Comparison of ENCODE assay signal across 1 cellular context in the genomic region with DNA sequence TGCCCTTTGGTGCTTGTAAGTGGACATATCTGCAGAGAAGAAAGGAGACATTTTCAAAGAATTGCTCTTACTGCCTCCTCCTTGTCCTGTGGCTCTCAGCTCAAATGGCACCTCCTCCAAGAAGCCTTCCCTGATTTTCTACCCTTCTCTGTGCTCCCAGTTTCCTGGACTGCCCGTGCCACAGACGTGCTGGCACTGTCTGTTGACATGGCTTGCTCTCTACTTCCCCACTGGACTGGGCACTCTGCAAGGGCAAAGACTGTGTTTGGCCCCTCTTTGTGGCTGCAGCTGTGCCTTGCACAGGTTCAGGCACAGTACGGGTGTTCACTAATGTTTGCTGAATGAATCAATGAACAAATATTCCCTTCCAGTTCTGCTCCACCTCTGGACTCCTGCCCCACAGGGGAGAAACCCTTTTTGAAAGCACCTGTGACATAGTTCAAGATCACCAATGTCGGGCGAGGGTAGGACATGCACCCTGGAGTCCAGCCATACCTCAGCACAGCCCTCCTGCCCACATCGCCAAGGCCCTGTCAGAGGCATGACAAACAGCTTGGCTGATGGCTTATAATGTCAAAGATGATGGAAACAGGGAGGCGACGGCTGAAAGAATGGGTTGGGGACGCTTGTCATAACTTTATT.
TF ChIP-seq lines count a peak whose summit lies in the region.

No MANE protein-coding gene starts in this region.

TF ChIP-seq in HepG2, 621 proteins besides CTCF, POLR2A, EP300 and RAD21 (continued from another document and continues in another):
- TF ChIP-seq, protein P1, sequence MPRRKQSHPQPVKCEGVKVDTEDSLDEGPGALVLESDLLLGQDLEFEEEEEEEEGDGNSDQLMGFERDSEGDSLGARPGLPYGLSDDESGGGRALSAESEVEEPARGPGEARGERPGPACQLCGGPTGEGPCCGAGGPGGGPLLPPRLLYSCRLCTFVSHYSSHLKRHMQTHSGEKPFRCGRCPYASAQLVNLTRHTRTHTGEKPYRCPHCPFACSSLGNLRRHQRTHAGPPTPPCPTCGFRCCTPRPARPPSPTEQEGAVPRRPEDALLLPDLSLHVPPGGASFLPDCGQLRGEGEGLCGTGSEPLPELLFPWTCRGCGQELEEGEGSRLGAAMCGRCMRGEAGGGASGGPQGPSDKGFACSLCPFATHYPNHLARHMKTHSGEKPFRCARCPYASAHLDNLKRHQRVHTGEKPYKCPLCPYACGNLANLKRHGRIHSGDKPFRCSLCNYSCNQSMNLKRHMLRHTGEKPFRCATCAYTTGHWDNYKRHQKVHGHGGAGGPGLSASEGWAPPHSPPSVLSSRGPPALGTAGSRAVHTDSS (CRISPR knock-in tag; conservative IDR thresholded peaks at IDR 0.05), result no peak
- TF ChIP-seq HHEX (CRISPR knock-in tag; IDR thresholded peaks at IDR 0.05) (no peak), ZNF335 (CRISPR knock-in tag; IDR thresholded peaks at IDR 0.05) (no peak), ZNF224 (CRISPR knock-in tag; IDR thresholded peaks at IDR 0.05) (peak; percentile 66; the same call in 1 of the 2 replicates), ZNF766 (CRISPR knock-in tag; IDR thresholded peaks at IDR 0.05; ENCODE audit: borderline replicate concordance) (no peak), REXO4 (CRISPR knock-in tag; IDR thresholded peaks at IDR 0.05; ENCODE audit: borderline replicate concordance) (no peak), TP53 (CRISPR knock-in tag; conservative IDR thresholded peaks at IDR 0.05) (no peak), ELF3 (CRISPR knock-in tag; IDR thresholded peaks at IDR 0.05) (no peak), GABPB1 (CRISPR knock-in tag; IDR thresholded peaks at IDR 0.05) (no peak), ESRRA (CRISPR knock-in tag; IDR thresholded peaks at IDR 0.05; ENCODE audit: low read depth) (peak; percentile 85; the same call in 1 of the 2 replicates), SNRNP70 (IDR thresholded peaks at IDR 0.05; ENCODE audit: low read depth, low read length) (no peak), SMAD3 (CRISPR knock-in tag; IDR thresholded peaks at IDR 0.05) (no peak), EED (CRISPR knock-in tag; IDR thresholded peaks at IDR 0.05) (no peak), SIN3A (IDR thresholded peaks at IDR 0.05; ENCODE audit: borderline replicate concordance, low read depth, low read length) (no peak), ZNF569 (CRISPR knock-in tag; IDR thresholded peaks at IDR 0.05; ENCODE audit: borderline replicate concordance) (0 out of 2 replicates have a peak, but pooled peaks have one; percentile 12), KDM4B (CRISPR knock-in tag; IDR thresholded peaks at IDR 0.05) (no peak), GTF3A (CRISPR knock-in tag; conservative IDR thresholded peaks at IDR 0.05) (no peak), ZNF792 (CRISPR knock-in tag; IDR thresholded peaks at IDR 0.05) (no peak), ASH2L (IDR thresholded peaks at IDR 0.05; ENCODE audit: insufficient read length, low read depth, low read length) (peak; percentile 28), ATF1 (CRISPR knock-in tag; IDR thresholded peaks at IDR 0.05) (0 out of 2 replicates have a peak, but pooled peaks have one; percentile 14), ZBTB21 (CRISPR knock-in tag; IDR thresholded peaks at IDR 0.05) (no peak), ZNF572 (CRISPR knock-in tag; IDR thresholded peaks at IDR 0.05) (no peak), ZKSCAN1 (IDR thresholded peaks at IDR 0.05; ENCODE audit: low read length) (no peak), ZNF282 (IDR thresholded peaks at IDR 0.05; ENCODE audit: partially characterized antibody) (no peak), HNRNPLL (IDR thresholded peaks at IDR 0.05; ENCODE audit: low read depth, low read length, poor library complexity, severe bottlenecking) (no peak), MEIS1 (CRISPR knock-in tag; IDR thresholded peaks at IDR 0.05; ENCODE audit: borderline replicate concordance) (no peak; the same call in none of the 2 replicates), AGO2 (optimal IDR thresholded peaks at IDR 0.05; ENCODE audit: low read depth, low read length) (no peak), KLF13 (CRISPR knock-in tag; IDR thresholded peaks at IDR 0.05) (no peak), ZNF768 (CRISPR knock-in tag; IDR thresholded peaks at IDR 0.05) (peak; percentile 9; the same call in 1 of the 2 replicates), TCF7L2 (IDR thresholded peaks at IDR 0.05; ENCODE audit: low read depth, low read length) (no peak), ZNF749 (CRISPR knock-in tag; IDR thresholded peaks at IDR 0.05; ENCODE audit: borderline replicate concordance) (no peak), GABPA (IDR thresholded peaks at IDR 0.05; ENCODE audit: low read depth, low read length) (no peak), GABPA (CRISPR knock-in tag; IDR thresholded peaks at IDR 0.05; ENCODE audit: low read depth) (no peak), HIVEP1 (CRISPR knock-in tag; IDR thresholded peaks at IDR 0.05) (peak; percentile 33), KLF12 (CRISPR knock-in tag; IDR thresholded peaks at IDR 0.05; ENCODE audit: borderline replicate concordance) (no peak), SALL2 (CRISPR knock-in tag; IDR thresholded peaks at IDR 0.05) (no peak), ZNF207 (IDR thresholded peaks at IDR 0.05; ENCODE audit: borderline replicate concordance) (no peak), NR2F1 (CRISPR knock-in tag; IDR thresholded peaks at IDR 0.05) (no peak), ZNF780A (CRISPR knock-in tag; IDR thresholded peaks at IDR 0.05) (no peak), ZNF136 (CRISPR knock-in tag; IDR thresholded peaks at IDR 0.05; ENCODE audit: low read depth) (no peak)
- TF ChIP-seq, protein P2, sequence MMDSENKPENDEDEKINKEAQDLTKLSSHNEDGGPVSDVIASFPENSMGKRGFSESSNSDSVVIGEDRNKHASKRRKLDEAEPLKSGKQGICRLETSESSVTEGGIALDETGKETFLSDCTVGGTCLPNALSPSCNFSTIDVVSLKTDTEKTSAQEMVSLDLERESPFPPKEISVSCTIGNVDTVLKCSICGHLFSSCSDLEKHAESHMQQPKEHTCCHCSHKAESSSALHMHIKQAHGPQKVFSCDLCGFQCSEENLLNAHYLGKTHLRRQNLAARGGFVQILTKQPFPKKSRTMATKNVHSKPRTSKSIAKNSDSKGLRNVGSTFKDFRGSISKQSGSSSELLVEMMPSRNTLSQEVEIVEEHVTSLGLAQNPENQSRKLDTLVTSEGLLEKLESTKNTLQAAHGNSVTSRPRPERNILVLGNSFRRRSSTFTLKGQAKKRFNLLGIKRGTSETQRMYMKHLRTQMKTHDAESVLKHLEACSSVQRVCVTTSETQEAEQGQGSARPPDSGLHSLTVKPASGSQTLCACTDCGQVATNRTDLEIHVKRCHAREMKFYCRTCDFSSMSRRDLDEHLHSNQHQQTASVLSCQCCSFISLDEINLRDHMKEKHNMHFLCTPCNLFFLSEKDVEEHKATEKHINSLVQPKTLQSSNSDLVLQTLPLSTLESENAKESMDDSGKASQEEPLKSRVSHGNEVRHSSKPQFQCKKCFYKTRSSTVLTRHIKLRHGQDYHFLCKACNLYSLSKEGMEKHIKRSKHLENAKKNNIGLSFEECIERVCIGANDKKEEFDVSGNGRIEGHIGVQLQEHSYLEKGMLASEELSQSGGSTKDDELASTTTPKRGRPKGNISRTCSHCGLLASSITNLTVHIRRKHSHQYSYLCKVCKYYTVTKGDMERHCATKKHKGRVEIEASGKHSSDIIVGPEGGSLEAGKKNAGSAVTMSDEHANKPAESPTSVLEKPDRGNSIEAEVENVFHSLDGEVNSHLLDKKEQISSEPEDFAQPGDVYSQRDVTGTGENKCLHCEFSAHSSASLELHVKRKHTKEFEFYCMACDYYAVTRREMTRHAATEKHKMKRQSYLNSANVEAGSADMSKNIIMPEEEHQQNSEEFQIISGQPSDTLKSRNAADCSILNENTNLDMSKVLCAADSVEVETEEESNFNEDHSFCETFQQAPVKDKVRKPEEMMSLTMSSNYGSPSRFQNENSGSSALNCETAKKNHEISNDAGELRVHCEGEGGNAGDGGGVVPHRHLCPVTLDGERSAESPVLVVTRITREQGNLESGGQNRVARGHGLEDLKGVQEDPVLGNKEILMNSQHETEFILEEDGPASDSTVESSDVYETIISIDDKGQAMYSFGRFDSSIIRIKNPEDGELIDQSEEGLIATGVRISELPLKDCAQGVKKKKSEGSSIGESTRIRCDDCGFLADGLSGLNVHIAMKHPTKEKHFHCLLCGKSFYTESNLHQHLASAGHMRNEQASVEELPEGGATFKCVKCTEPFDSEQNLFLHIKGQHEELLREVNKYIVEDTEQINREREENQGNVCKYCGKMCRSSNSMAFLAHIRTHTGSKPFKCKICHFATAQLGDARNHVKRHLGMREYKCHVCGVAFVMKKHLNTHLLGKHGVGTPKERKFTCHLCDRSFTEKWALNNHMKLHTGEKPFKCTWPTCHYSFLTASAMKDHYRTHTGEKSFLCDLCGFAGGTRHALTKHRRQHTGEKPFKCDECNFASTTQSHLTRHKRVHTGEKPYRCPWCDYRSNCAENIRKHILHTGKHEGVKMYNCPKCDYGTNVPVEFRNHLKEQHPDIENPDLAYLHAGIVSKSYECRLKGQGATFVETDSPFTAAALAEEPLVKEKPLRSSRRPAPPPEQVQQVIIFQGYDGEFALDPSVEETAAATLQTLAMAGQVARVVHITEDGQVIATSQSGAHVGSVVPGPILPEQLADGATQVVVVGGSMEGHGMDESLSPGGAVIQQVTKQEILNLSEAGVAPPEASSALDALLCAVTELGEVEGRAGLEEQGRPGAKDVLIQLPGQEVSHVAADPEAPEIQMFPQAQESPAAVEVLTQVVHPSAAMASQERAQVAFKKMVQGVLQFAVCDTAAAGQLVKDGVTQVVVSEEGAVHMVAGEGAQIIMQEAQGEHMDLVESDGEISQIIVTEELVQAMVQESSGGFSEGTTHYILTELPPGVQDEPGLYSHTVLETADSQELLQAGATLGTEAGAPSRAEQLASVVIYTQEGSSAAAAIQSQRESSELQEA (CRISPR knock-in tag; IDR thresholded peaks at IDR 0.05; ENCODE audit: not compliant biosample characterization), result peak; percentile 69
- TF ChIP-seq, protein P3, sequence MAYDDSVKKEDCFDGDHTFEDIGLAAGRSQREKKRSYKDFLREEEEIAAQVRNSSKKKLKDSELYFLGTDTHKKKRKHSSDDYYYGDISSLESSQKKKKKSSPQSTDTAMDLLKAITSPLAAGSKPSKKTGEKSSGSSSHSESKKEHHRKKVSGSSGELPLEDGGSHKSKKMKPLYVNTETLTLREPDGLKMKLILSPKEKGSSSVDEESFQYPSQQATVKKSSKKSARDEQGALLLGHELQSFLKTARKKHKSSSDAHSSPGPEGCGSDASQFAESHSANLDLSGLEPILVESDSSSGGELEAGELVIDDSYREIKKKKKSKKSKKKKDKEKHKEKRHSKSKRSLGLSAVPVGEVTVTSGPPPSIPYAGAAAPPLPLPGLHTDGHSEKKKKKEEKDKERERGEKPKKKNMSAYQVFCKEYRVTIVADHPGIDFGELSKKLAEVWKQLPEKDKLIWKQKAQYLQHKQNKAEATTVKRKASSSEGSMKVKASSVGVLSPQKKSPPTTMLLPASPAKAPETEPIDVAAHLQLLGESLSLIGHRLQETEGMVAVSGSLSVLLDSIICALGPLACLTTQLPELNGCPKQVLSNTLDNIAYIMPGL (CRISPR knock-in tag; IDR thresholded peaks at IDR 0.05; ENCODE audit: borderline replicate concordance in 1 of 2, low read depth in 1 of 2), result no peak
- TF ChIP-seq, protein P4, sequence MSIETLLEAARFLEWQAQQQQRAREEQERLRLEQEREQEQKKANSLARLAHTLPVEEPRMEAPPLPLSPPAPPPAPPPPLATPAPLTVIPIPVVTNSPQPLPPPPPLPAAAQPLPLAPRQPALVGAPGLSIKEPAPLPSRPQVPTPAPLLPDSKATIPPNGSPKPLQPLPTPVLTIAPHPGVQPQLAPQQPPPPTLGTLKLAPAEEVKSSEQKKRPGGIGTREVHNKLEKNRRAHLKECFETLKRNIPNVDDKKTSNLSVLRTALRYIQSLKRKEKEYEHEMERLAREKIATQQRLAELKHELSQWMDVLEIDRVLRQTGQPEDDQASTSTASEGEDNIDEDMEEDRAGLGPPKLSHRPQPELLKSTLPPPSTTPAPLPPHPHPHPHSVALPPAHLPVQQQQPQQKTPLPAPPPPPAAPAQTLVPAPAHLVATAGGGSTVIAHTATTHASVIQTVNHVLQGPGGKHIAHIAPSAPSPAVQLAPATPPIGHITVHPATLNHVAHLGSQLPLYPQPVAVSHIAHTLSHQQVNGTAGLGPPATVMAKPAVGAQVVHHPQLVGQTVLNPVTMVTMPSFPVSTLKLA (IDR thresholded peaks at IDR 0.05), result no peak
- TF ChIP-seq, protein P5, sequence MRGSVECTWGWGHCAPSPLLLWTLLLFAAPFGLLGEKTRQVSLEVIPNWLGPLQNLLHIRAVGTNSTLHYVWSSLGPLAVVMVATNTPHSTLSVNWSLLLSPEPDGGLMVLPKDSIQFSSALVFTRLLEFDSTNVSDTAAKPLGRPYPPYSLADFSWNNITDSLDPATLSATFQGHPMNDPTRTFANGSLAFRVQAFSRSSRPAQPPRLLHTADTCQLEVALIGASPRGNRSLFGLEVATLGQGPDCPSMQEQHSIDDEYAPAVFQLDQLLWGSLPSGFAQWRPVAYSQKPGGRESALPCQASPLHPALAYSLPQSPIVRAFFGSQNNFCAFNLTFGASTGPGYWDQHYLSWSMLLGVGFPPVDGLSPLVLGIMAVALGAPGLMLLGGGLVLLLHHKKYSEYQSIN (CRISPR knock-in tag; IDR thresholded peaks at IDR 0.05; ENCODE audit: borderline replicate concordance), result no peak
- TF ChIP-seq, protein P6, sequence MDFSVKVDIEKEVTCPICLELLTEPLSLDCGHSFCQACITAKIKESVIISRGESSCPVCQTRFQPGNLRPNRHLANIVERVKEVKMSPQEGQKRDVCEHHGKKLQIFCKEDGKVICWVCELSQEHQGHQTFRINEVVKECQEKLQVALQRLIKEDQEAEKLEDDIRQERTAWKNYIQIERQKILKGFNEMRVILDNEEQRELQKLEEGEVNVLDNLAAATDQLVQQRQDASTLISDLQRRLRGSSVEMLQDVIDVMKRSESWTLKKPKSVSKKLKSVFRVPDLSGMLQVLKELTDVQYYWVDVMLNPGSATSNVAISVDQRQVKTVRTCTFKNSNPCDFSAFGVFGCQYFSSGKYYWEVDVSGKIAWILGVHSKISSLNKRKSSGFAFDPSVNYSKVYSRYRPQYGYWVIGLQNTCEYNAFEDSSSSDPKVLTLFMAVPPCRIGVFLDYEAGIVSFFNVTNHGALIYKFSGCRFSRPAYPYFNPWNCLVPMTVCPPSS (IDR thresholded peaks at IDR 0.05), result no peak
- TF ChIP-seq, protein P7, sequence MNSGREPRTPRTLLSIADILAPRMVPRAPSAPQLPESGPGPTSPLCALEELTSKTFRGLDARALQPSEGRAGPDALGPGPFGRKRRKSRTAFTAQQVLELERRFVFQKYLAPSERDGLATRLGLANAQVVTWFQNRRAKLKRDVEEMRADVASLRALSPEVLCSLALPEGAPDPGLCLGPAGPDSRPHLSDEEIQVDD (CRISPR knock-in tag; IDR thresholded peaks at IDR 0.05; ENCODE audit: borderline replicate concordance), result no peak
- TF ChIP-seq, protein P8, sequence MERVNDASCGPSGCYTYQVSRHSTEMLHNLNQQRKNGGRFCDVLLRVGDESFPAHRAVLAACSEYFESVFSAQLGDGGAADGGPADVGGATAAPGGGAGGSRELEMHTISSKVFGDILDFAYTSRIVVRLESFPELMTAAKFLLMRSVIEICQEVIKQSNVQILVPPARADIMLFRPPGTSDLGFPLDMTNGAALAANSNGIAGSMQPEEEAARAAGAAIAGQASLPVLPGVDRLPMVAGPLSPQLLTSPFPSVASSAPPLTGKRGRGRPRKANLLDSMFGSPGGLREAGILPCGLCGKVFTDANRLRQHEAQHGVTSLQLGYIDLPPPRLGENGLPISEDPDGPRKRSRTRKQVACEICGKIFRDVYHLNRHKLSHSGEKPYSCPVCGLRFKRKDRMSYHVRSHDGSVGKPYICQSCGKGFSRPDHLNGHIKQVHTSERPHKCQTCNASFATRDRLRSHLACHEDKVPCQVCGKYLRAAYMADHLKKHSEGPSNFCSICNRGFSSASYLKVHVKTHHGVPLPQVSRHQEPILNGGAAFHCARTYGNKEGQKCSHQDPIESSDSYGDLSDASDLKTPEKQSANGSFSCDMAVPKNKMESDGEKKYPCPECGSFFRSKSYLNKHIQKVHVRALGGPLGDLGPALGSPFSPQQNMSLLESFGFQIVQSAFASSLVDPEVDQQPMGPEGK (CRISPR knock-in tag; IDR thresholded peaks at IDR 0.05), result no peak; the same call in 1 of the 2 replicates
